14 cellular contexts compared by ENCODE assay signal in the genomic region with DNA sequence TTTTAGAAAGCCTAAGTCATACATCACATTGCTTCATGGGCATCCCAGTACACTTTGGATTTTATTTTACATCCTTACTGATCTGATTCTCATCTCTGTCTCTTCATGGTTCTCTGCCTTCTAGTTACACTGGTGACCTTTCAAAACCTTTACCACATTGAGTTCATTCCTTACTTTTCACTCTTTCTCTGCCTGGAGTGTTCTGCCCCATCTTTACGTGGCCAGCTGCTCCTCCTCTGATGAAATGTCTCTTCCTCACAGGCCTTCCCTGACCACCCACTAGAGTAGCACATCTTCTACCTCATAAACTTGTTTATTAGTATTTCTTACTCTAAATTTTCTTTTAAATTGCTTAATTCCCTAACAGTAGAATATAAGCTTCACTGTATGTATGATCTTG. TPM values are rescaled to one million over a fixed set of nuclear protein-coding genes. Genes with fewer than 3 reads are reported as not detected.
A peak's percentile ranks its signal among the peaks of the same experiment; 100 is the strongest.
DNase-seq lines count a peak whose midpoint lies in the region; ATAC-seq and TF ChIP-seq lines count a peak whose summit lies in the region.
"Had no signal": no experiment of that assay in that cellular context is flagged by ENCODE, and none has a peak within 500 bp of the region (broad histone marks: within the 10 kb centered on the region; RNA-seq: fewer than 3 reads in every experiment).

No MANE protein-coding gene starts in this region.

- H3K9me3 Mint-ChIP-seq in stimulated activated naive CD8-positive, alpha-beta T cell treated with anti-CD3 and anti-CD28 coated beads, Interleukin-15, Interleukin-2, amounts not matched to agents 100 ng/mL and 50 ng/mL, for 24 hours: peaks cover 2% of the 10 kb centered on the region
- H3K9me3 Mint-ChIP-seq in WTC11: no peaks in the 10 kb centered on the region

- H3K4me1 Mint-ChIP-seq in stimulated activated naive CD8-positive, alpha-beta T cell treated with anti-CD3 and anti-CD28 coated beads, Interleukin-15, Interleukin-2, amounts not matched to agents 100 ng/mL and 50 ng/mL, for 24 hours (ENCODE audit: low read depth): peaks cover 93% of the 10 kb centered on the region
- H3K4me1 Mint-ChIP-seq in WTC11: peaks cover 81% of the 10 kb centered on the region

- no peak overlapping the region for H2AK5ac ChIP-seq in mesenchymal stem cell (ENCODE audit: low read length, severe bottlenecking)

- no peak overlapping the region for H3K9ac ChIP-seq in mesenchymal stem cell (ENCODE audit: low read length)

- no peak overlapping the region for H4K8ac ChIP-seq in mesenchymal stem cell (ENCODE audit: low read length)

- no peak for ATAC-seq in stimulated activated naive CD8-positive, alpha-beta T cell treated with anti-CD3 and anti-CD28 coated beads, Interleukin-15, Interleukin-2, amounts not matched to agents 100 U/mL and 50 U/mL, for 24 hours
- ATAC-seq in WTC11: no peak

- no peaks in the 10 kb centered on the region for H3K79me1 ChIP-seq in mesenchymal stem cell (replicated peaks; ENCODE audit: low read length, poor library complexity, severe bottlenecking)

- H2BK120ac ChIP-seq in mesenchymal stem cell (ENCODE audit: low read depth, low read length): no peak overlapping the region

- no peak overlapping the region for H3K4me3 ChIP-seq in mesenchymal stem cell (ENCODE audit: insufficient read depth in 1 of 2, low read depth in 1 of 2, low read length in 2 of 2)
- H3K4me3 ChIP-seq: spleen had no signal

- no peak overlapping the region for H2BK15ac ChIP-seq in mesenchymal stem cell (ENCODE audit: low read depth, poor library complexity, severe bottlenecking)

- no peak overlapping the region for H3K23ac ChIP-seq in mesenchymal stem cell (ENCODE audit: low read length in 2 of 2)

- no peak for DNase-seq in stimulated activated naive CD8-positive, alpha-beta T cell treated with anti-CD3 and anti-CD28 coated beads, Interleukin-15, Interleukin-2, amounts not matched to agents 100 U/mL and 50 U/mL, for 24 hours
- DNase-seq in WTC11 (ENCODE audit: low spot score) (no peak), mesenchymal stem cell (peak; percentile 43), CD1c-positive myeloid dendritic cell (ENCODE audit: extremely low spot score) (no peak), amygdala (lab: John Stamatoyannopoulos, UW) (no peak), NCI-H2227 treated with DMSO at 0.1 percent for 48 hours (lab: John Stamatoyannopoulos, UW) (no peak), islet precursor cell (no peak)
- DNase-seq: NCI-H146, NCI-H510A, spleen, substantia nigra had no signal

- H2BK5ac ChIP-seq in mesenchymal stem cell (ENCODE audit: low read depth, low read length, poor library complexity, severe bottlenecking): no peak overlapping the region

- H3K14ac ChIP-seq in mesenchymal stem cell (ENCODE audit: low read length in 2 of 2): no peak overlapping the region

- H3K36me3 Mint-ChIP-seq in stimulated activated naive CD8-positive, alpha-beta T cell treated with anti-CD3 and anti-CD28 coated beads, Interleukin-15, Interleukin-2, amounts not matched to agents 100 ng/mL and 50 ng/mL, for 24 hours (ENCODE audit: low read depth): peaks cover 17% of the 10 kb centered on the region
- no peaks in the 10 kb centered on the region for H3K36me3 Mint-ChIP-seq in WTC11

- H3K4me1 ChIP-seq in mesenchymal stem cell (ENCODE audit: control insufficient read depth, insufficient read depth, low read depth, low read length): peaks cover 4% of the 10 kb centered on the region

- no peak overlapping the region for H4K91ac ChIP-seq in mesenchymal stem cell (ENCODE audit: low read length)

- no peaks in the 10 kb centered on the region for H3K9me3 ChIP-seq in mesenchymal stem cell (ENCODE audit: control insufficient read depth, low read length)
- H3K9me3 ChIP-seq: spleen had no signal

- H3K4ac ChIP-seq in mesenchymal stem cell (ENCODE audit: low read depth in 1 of 2, low read length in 2 of 2): no peak overlapping the region

- H3K27ac ChIP-seq in mesenchymal stem cell (ENCODE audit: low read length, poor library complexity, severe bottlenecking): peak overlapping the region; percentile 47
- H3K27ac ChIP-seq: HL-60 had no signal

- H2BK12ac ChIP-seq in mesenchymal stem cell (ENCODE audit: low read length in 2 of 2): no peak overlapping the region

- H3K27me3 Mint-ChIP-seq in stimulated activated naive CD8-positive, alpha-beta T cell treated with anti-CD3 and anti-CD28 coated beads, Interleukin-15, Interleukin-2, amounts not matched to agents 100 ng/mL and 50 ng/mL, for 24 hours: no peaks in the 10 kb centered on the region
- no peaks in the 10 kb centered on the region for H3K27me3 Mint-ChIP-seq in WTC11 (ENCODE audit: low read depth)
- H3K27me3 Mint-ChIP-seq: brain had no signal

- TF ChIP-seq CTCF in WTC11 (IDR thresholded peaks at IDR 0.05): no peak

- H3K27me3 ChIP-seq in mesenchymal stem cell (ENCODE audit: control insufficient read depth in 1 of 2, insufficient read depth in 1 of 2, low read length in 2 of 2): no peaks in the 10 kb centered on the region
- H3K27me3 ChIP-seq: spleen had no signal

- H2AFZ ChIP-seq in mesenchymal stem cell (ENCODE audit: low read depth, low read length): no peak overlapping the region

- CTCF ChIA-PET in WTC11 (lab: Charles Lee): no interaction called here

- WGBS in mesenchymal stem cell: 33% methylated on average over 1 of the region's 1 CpG

- no peak overlapping the region for H3K4me3 Mint-ChIP-seq in stimulated activated naive CD8-positive, alpha-beta T cell treated with anti-CD3 and anti-CD28 coated beads, Interleukin-15, Interleukin-2, amounts not matched to agents 100 ng/mL and 50 ng/mL, for 24 hours
- H3K4me3 Mint-ChIP-seq in WTC11: no peak overlapping the region

- H3K36me3 ChIP-seq in mesenchymal stem cell (ENCODE audit: control insufficient read depth in 1 of 2, insufficient read depth in 2 of 2, low read depth in 1 of 2, low read length in 2 of 2): peaks cover 0 to 3% of the 10 kb centered on the region in 2 experiments
- H3K36me3 ChIP-seq: spleen had no signal

- peak overlapping the region; percentile 71 for H3K27ac Mint-ChIP-seq in stimulated activated naive CD8-positive, alpha-beta T cell treated with anti-CD3 and anti-CD28 coated beads, Interleukin-15, Interleukin-2, amounts not matched to agents 100 ng/mL and 50 ng/mL, for 24 hours
- peak overlapping the region; percentile 27 for H3K27ac Mint-ChIP-seq in WTC11

- no peak overlapping the region for H3K18ac ChIP-seq in mesenchymal stem cell (ENCODE audit: low read depth in 1 of 2, low read length in 2 of 2)

- POLR2A ChIA-PET in WTC11 (lab: Charles Lee): interaction anchor here (1.3 kb wide), 1 partner anchor 18 kb away, joined by 4 read pairs; a partner anchor contains a TSS

- H3K4me2 ChIP-seq in mesenchymal stem cell (ENCODE audit: low read length, poor library complexity, severe bottlenecking): no peak overlapping the region

TF ChIP-seq in WTC11, 78 proteins besides CTCF, POLR2A, EP300 and RAD21:
- no peak for TF ChIP-seq NFE2L1 (CRISPR knock-in tag; IDR thresholded peaks at IDR 0.05)
- TF ChIP-seq NFATC4 (CRISPR knock-in tag; IDR thresholded peaks at IDR 0.05): no peak
- TF ChIP-seq, protein P1, sequence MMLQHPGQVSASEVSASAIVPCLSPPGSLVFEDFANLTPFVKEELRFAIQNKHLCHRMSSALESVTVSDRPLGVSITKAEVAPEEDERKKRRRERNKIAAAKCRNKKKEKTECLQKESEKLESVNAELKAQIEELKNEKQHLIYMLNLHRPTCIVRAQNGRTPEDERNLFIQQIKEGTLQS (CRISPR knock-in tag; conservative IDR thresholded peaks at IDR 0.05): no peak
- TF ChIP-seq TEAD4 (CRISPR knock-in tag; IDR thresholded peaks at IDR 0.05): no peak
- TF ChIP-seq TEAD1 (CRISPR knock-in tag; IDR thresholded peaks at IDR 0.05): no peak

RNA-seq across cellular contexts. Expression of a gene that starts 17.7 kb away (rescaled TPM):
- total RNA-seq in WTC11 (2021): 387 to 436 TPM (median 432 TPM) in 3 replicates
- polyA plus RNA-seq in mesenchymal stem cell (2013, experiment 1 of 2): 374 TPM
- 364 TPM for polyA plus RNA-seq in mesenchymal stem cell (2013, experiment 2 of 2)
